ENCODE assay signal across 1 cellular context in genomic region chr7:36395171-36395894, GRCh38.
TF ChIP-seq lines count a peak whose summit lies in the region.

No MANE protein-coding gene starts in this region.

TF ChIP-seq in GM12878, 131 proteins besides CTCF, POLR2A, EP300 and RAD21:
- TF ChIP-seq RAD51 (IDR thresholded peaks at IDR 0.05), result no peak
- TF ChIP-seq CBX5 (IDR thresholded peaks at IDR 0.05; ENCODE audit: low read depth), result peak; percentile 66; the same call in 1 of the 2 replicates
